7 cellular contexts compared by ENCODE assay signal in genomic region chr12:265096-265495, GRCh38. TPM values are rescaled to one million over a fixed set of nuclear protein-coding genes. Genes with fewer than 3 reads are reported as not detected.
"Had no signal": no experiment of that assay in that cellular context is flagged by ENCODE, and none has a peak within 500 bp of the region (broad histone marks: within the 10 kb centered on the region; RNA-seq: fewer than 3 reads in every experiment).

No MANE protein-coding gene starts in this region.

- H3K4me3 Mint-ChIP-seq: GM23338, H9 had no signal

- H3K9me3 Mint-ChIP-seq: GM23338 had no signal

- H3K4me3 ChIP-seq: GM23338 had no signal

- ATAC-seq: GM23338 had no signal

- DNase-seq: H9, HCEC 1CT, IMR-90, KBM-7 had no signal

- H3K27ac Mint-ChIP-seq: GM23338, H9 had no signal

RNA-seq across cellular contexts. Expression of gene SLC6A13, which starts 2.5 kb away (rescaled TPM):
- total RNA-seq: GM23338, H1, H9, HT1080 had no signal
- polyA plus RNA-seq: GM23338 had no signal

RNA-seq across cellular contexts. Expression of gene SLC6A12, which starts 51.1 kb away (rescaled TPM):
- total RNA-seq: HT1080, IMR-90 had no signal
- polyA plus RNA-seq: GM23338, IMR-90 had no signal
